18 cellular contexts compared by ENCODE assay signal in genomic region chr11:71176812-71177211, GRCh38.
"Had no signal": no experiment of that assay in that cellular context is flagged by ENCODE, and none has a peak within 500 bp of the region (broad histone marks: within the 10 kb centered on the region; RNA-seq: fewer than 3 reads in every experiment).

No MANE protein-coding gene starts in this region.

- H3K36me3 ChIP-seq: heart left ventricle, neutrophil, tibial nerve had no signal

- ATAC-seq: heart left ventricle; left colon; left ventricle myocardium superior; naive thymus-derived CD4-positive, alpha-beta T cell; psoas muscle; sciatic nerve; stimulated activated naive B cell treated with anti-CD40 and anti-IgM and Interleukin-4, amounts not matched to agents 10 μg/mL and 1 μg/mL and 100 μg/mL, for 72 hours; stimulated activated naive CD8-positive, alpha-beta T cell treated with anti-CD3 and anti-CD28 coated beads, Interleukin-15, amount 100 ng/mL, for 72 hours had no signal

- H3K4me3 Mint-ChIP-seq: dendritic cell treated with granulocyte-macrophage colony-stimulating factor and Interleukin-4, amounts not matched to agents 40 ng/mL and 50 ng/mL, for 4 days; naive thymus-derived CD4-positive, alpha-beta T cell; stimulated activated naive B cell treated with anti-CD40 and anti-IgM and Interleukin-4, amounts not matched to agents 10 μg/mL and 1 μg/mL and 100 μg/mL, for 72 hours; stimulated activated naive CD8-positive, alpha-beta T cell treated with anti-CD3 and anti-CD28 coated beads, Interleukin-15, amount 100 ng/mL, for 72 hours had no signal

- H3K27ac ChIP-seq: heart left ventricle, neutrophil, psoas muscle, skin epidermis, testis, tibial nerve had no signal

- DNase-seq: heart left ventricle; hippocampal formation; left colon; left ventricle myocardium superior; naive thymus-derived CD4-positive, alpha-beta T cell; psoas muscle; retina; stimulated activated CD4-positive, alpha-beta T cell treated with anti-CD3 and anti-CD28 coated beads, Interleukin-2, amount 100 ng/mL, for 24 hours; stimulated activated CD4-positive, alpha-beta T cell treated with anti-CD3 and anti-CD28 coated beads, Interleukin-4, amount 100 ng/mL, for 4 hours; stimulated activated naive B cell treated with anti-CD40 and anti-IgM and Interleukin-4, amounts not matched to agents 10 μg/mL and 1 μg/mL and 100 μg/mL, for 72 hours; stimulated activated naive CD8-positive, alpha-beta T cell treated with anti-CD3 and anti-CD28 coated beads, Interleukin-15, amount 100 ng/mL, for 72 hours; testis had no signal

- H3K27ac Mint-ChIP-seq: dendritic cell treated with granulocyte-macrophage colony-stimulating factor and Interleukin-4, amounts not matched to agents 40 ng/mL and 50 ng/mL, for 4 days; naive thymus-derived CD4-positive, alpha-beta T cell; stimulated activated naive B cell treated with anti-CD40 and anti-IgM and Interleukin-4, amounts not matched to agents 10 μg/mL and 1 μg/mL and 100 μg/mL, for 72 hours; stimulated activated naive CD8-positive, alpha-beta T cell treated with anti-CD3 and anti-CD28 coated beads, Interleukin-15, amount 100 ng/mL, for 72 hours had no signal

- H3K9me3 ChIP-seq: neutrophil, testis had no signal

- H3K4me3 ChIP-seq: heart left ventricle, lung, psoas muscle, skin epidermis, testis, tibial nerve had no signal

- H3K4me1 ChIP-seq: heart left ventricle, psoas muscle, testis, tibial nerve had no signal

- H3K27me3 ChIP-seq: testis, tibial nerve had no signal

- H3K4me1 Mint-ChIP-seq: naive thymus-derived CD4-positive, alpha-beta T cell; stimulated activated naive CD8-positive, alpha-beta T cell treated with anti-CD3 and anti-CD28 coated beads, Interleukin-15, amount 100 ng/mL, for 72 hours had no signal
